8 cellular contexts compared by ENCODE assay signal in genomic region chr19:49677232-49677881, GRCh38. TPM values are rescaled to one million over a fixed set of nuclear protein-coding genes. Genes with fewer than 3 reads are reported as not detected.
DNase-seq lines count a peak whose midpoint lies in the region; ATAC-seq, FAIRE-seq and TF ChIP-seq lines count a peak whose summit lies in the region.

TSS of gene PRMT1 (plus strand) at chr19:49677271. CDS start at chr19:49677281, 10 bp downstream.

- H3F3A ChIP-seq in SK-N-SH (replicated peaks; ENCODE audit: insufficient read depth) = peaks cover 22% of the 10 kb centered on the region

- H3K27me3 ChIP-seq in SK-N-SH (ENCODE audit: insufficient read depth) (no peaks in the 10 kb centered on the region), bronchial epithelial cell (ENCODE audit: control insufficient read depth, insufficient read depth, low read length) (no peaks in the 10 kb centered on the region)

- peak within 1 kb of the TSS; percentile 99 for H3K4me3 ChIP-seq in AG10803 (ENCODE audit: low read length)
- H3K4me3 ChIP-seq in SK-N-SH (ENCODE audit: low read depth in 2 of 2, low read length in 1 of 2) = peak within 1 kb of the TSS; percentile 90 to 98
- peak within 1 kb of the TSS; percentile 100 for H3K4me3 ChIP-seq in bronchial epithelial cell (ENCODE audit: low read depth, low read length)
- H3K4me3 ChIP-seq in kidney (ENCODE audit: low read length in 2 of 2) = peak within 1 kb of the TSS; percentile 87 to 95

- H3K9ac ChIP-seq in SK-N-SH (peak within 1 kb of the TSS; percentile 97), kidney (ENCODE audit: low read length in 2 of 2) (peak within 1 kb of the TSS; percentile 99)

- DNase-seq in AG10803 (ENCODE audit: low read depth) = no peak
- DNase-seq in SK-N-SH = peak; percentile 78
- no peak for DNase-seq in bronchial epithelial cell (ENCODE audit: low read depth)
- DNase-seq in kidney = peak; percentile 90
- peak; percentile 56 for DNase-seq in stimulated activated CD4-positive, alpha-beta T cell treated with anti-CD3 and anti-CD28 coated beads, Interleukin-1b, Interleukin-23, amount 100 ng/mL, for 48 hours
- no peak for DNase-seq in SW480 (ENCODE audit: low spot score)

- no peaks in the 10 kb centered on the region for H3K9me2 ChIP-seq in SK-N-SH

- peak within 1 kb of the TSS; percentile 97 for H3K4me2 ChIP-seq in SK-N-SH

- H3K27ac ChIP-seq in SK-N-SH (ENCODE audit: low read depth in 2 of 2, low read length in 1 of 2) = peak within 1 kb of the TSS; percentile 89 to 95
- peak within 1 kb of the TSS; percentile 95 to 97 for H3K27ac ChIP-seq in kidney (ENCODE audit: low read depth in 2 of 2, low read length in 2 of 2)

- H3K36me3 ChIP-seq in SK-N-SH (replicated peaks in 1 of 2; ENCODE audit: control insufficient read depth in 1 of 2, insufficient read depth in 2 of 2, low read length in 1 of 2) (peaks cover 11 to 14% of the 10 kb centered on the region in 2 experiments), bronchial epithelial cell (ENCODE audit: control insufficient read depth, insufficient read depth, low read length) (peaks cover 14% of the 10 kb centered on the region), kidney (ENCODE audit: control insufficient read depth in 1 of 2, insufficient read depth in 2 of 2, low read length in 2 of 2) (peaks cover 5 to 7% of the 10 kb centered on the region in 2 donors)

- H3K4me1 ChIP-seq in SK-N-SH (ENCODE audit: control insufficient read depth in 1 of 2, insufficient read depth in 2 of 2, low read depth in 1 of 2, low read length in 1 of 2) (peaks cover 20 to 25% of the 10 kb centered on the region in 2 experiments; a peak in 3 of 4 replicates), kidney (ENCODE audit: control insufficient read depth in 1 of 2, insufficient read depth in 1 of 2, low read depth in 1 of 2, low read length in 2 of 2) (peaks cover 6 to 18% of the 10 kb centered on the region in 2 donors)

- FAIRE-seq in bronchial epithelial cell (lab: Jason Lieb, UNC) (no peak), kidney (lab: Jason Lieb, UNC) (no peak)

- H3K9me3 ChIP-seq in SK-N-SH (no peaks in the 10 kb centered on the region), kidney (ENCODE audit: control insufficient read depth in 1 of 2, low read length in 2 of 2) (no peaks in the 10 kb centered on the region)

- CTCF ChIA-PET in SK-N-SH (lab: Yijun Ruan, JAX) = interaction anchor here (0.9 to 8.8 kb wide), 10 partner anchors 7 to 136 kb away, joined by 3 to 78 read pairs (median 4); partner anchors contain the start of genes ADM5, BCL2L12, CPT1C and FUZ

- peak within 1 kb of the TSS; percentile 84; the same call in 1 of the 2 replicates for H2AFZ ChIP-seq in SK-N-SH (ENCODE audit: low read depth)

- TF ChIP-seq EP300 in SK-N-SH (IDR thresholded peaks at IDR 0.05; ENCODE audit: borderline replicate concordance in 1 of 2, low read depth in 1 of 2, low read length in 1 of 2) = no peak; a peak in 1 of 4 replicates

- TF ChIP-seq RAD21 in SK-N-SH (IDR thresholded peaks at IDR 0.05; ENCODE audit: low read length) = no peak

- H3K79me2 ChIP-seq in SK-N-SH (ENCODE audit: insufficient read depth) = peaks cover 52% of the 10 kb centered on the region

- no peak for TF ChIP-seq CTCF in AG10803 (conservative IDR thresholded peaks at IDR 0.05; ENCODE audit: low read length)
- no peak for TF ChIP-seq CTCF in SK-N-SH (IDR thresholded peaks at IDR 0.05)
- TF ChIP-seq CTCF in bronchial epithelial cell (IDR thresholded peaks at IDR 0.05; ENCODE audit: insufficient read depth, low read length, severe bottlenecking) = no peak
- no peak for TF ChIP-seq CTCF in kidney (IDR thresholded peaks at IDR 0.05; ENCODE audit: borderline replicate concordance, extremely low read depth, insufficient read depth)

- POLR2A ChIA-PET in SK-N-SH (lab: Yijun Ruan, JAX) = interaction anchor here (0.8 to 2.2 kb wide), 6 partner anchors 9 to 181 kb away, joined by 3 to 15 read pairs (median 8); partner anchors contain the start of genes BCL2L12, CPT1C, IRF3 and RPS11

- 0% methylated on average over 6 of the region's 56 CpGs for WGBS in SK-N-SH (ENCODE audit: low lambda C conversion rate)

- H4K20me1 ChIP-seq in SK-N-SH (ENCODE audit: insufficient read depth) = peaks cover 44% of the 10 kb centered on the region

- peak; percentile 2 for ATAC-seq in GM19452 (IDR thresholded peaks at IDR 0.05; ENCODE audit: unreplicated experiment)
- no peak for ATAC-seq in HG02798 (IDR thresholded peaks at IDR 0.05; ENCODE audit: poor library complexity, unreplicated experiment)

- intact Hi-C loops in kidney (cut with DNase I) = no loop called here

TF ChIP-seq in SK-N-SH, 30 proteins besides CTCF, POLR2A, EP300 and RAD21:
- peak; percentile 94 for TF ChIP-seq TAF1 (IDR thresholded peaks at IDR 0.05; ENCODE audit: borderline replicate concordance, low read depth, low read length)
- TF ChIP-seq, protein P1, sequence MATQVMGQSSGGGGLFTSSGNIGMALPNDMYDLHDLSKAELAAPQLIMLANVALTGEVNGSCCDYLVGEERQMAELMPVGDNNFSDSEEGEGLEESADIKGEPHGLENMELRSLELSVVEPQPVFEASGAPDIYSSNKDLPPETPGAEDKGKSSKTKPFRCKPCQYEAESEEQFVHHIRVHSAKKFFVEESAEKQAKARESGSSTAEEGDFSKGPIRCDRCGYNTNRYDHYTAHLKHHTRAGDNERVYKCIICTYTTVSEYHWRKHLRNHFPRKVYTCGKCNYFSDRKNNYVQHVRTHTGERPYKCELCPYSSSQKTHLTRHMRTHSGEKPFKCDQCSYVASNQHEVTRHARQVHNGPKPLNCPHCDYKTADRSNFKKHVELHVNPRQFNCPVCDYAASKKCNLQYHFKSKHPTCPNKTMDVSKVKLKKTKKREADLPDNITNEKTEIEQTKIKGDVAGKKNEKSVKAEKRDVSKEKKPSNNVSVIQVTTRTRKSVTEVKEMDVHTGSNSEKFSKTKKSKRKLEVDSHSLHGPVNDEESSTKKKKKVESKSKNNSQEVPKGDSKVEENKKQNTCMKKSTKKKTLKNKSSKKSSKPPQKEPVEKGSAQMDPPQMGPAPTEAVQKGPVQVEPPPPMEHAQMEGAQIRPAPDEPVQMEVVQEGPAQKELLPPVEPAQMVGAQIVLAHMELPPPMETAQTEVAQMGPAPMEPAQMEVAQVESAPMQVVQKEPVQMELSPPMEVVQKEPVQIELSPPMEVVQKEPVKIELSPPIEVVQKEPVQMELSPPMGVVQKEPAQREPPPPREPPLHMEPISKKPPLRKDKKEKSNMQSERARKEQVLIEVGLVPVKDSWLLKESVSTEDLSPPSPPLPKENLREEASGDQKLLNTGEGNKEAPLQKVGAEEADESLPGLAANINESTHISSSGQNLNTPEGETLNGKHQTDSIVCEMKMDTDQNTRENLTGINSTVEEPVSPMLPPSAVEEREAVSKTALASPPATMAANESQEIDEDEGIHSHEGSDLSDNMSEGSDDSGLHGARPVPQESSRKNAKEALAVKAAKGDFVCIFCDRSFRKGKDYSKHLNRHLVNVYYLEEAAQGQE (IDR thresholded peaks at IDR 0.05; ENCODE audit: low read depth, low read length) = 0 out of 2 replicates have a peak, but pooled peaks have one; percentile 14
- TF ChIP-seq ELF1 (IDR thresholded peaks at IDR 0.05) = no peak; the same call in 1 of the 2 replicates
- TF ChIP-seq RCOR1 (IDR thresholded peaks at IDR 0.05; ENCODE audit: low read length) = no peak
- TF ChIP-seq, protein P2, sequence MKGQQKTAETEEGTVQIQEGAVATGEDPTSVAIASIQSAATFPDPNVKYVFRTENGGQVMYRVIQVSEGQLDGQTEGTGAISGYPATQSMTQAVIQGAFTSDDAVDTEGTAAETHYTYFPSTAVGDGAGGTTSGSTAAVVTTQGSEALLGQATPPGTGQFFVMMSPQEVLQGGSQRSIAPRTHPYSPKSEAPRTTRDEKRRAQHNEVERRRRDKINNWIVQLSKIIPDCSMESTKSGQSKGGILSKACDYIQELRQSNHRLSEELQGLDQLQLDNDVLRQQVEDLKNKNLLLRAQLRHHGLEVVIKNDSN (IDR thresholded peaks at IDR 0.05; ENCODE audit: borderline replicate concordance, low read depth) = peak; percentile 79
- TF ChIP-seq MXI1 (IDR thresholded peaks at IDR 0.05; ENCODE audit: low read depth, low read length) = peak; percentile 97
- no peak for TF ChIP-seq NFIC (IDR thresholded peaks at IDR 0.05; ENCODE audit: borderline replicate concordance)
- peak; percentile 96 for TF ChIP-seq POLR2AphosphoS5 (IDR thresholded peaks at IDR 0.05; ENCODE audit: low read depth, low read length)
- TF ChIP-seq MEF2A (IDR thresholded peaks at IDR 0.05; ENCODE audit: borderline replicate concordance, low read depth) = no peak
- peak; percentile 94 for TF ChIP-seq MAX (IDR thresholded peaks at IDR 0.05; ENCODE audit: low read depth)
- no peak for TF ChIP-seq FOSL2 (IDR thresholded peaks at IDR 0.05; ENCODE audit: borderline replicate concordance, low read depth)
- peak; percentile 30; the same call in 1 of the 2 replicates for TF ChIP-seq USF2 (IDR thresholded peaks at IDR 0.05; ENCODE audit: borderline replicate concordance, low read depth, low read length)
- TF ChIP-seq SMC3 (IDR thresholded peaks at IDR 0.05; ENCODE audit: low read depth, low read length) = no peak
- TF ChIP-seq YY1 (IDR thresholded peaks at IDR 0.05; ENCODE audit: low read depth) = peak; percentile 92

RNA-seq across cellular contexts. Expression of gene PRMT1, which starts in this region (rescaled TPM):
- polyA plus RNA-seq in SK-N-SH (2012; rRNA removed) = 774 and 789 TPM in 2 replicates
- polyA plus RNA-seq in SK-N-SH (2012; cell fraction: cytosol; rRNA removed) = 388 and 605 TPM in 2 replicates
- 501 and 596 TPM in 2 replicates for polyA plus RNA-seq in SK-N-SH (2012; cell fraction: nucleus; rRNA removed)
- total RNA-seq in bronchial epithelial cell = 295 and 543 TPM in 2 replicates
- 119 TPM for total RNA-seq in kidney
- polyA plus RNA-seq in kidney (ENCODE audit: insufficient read depth, low read depth, low replicate concordance) = 131 TPM

Comparison
In these comparisons a context has a peak if more than half of its experiments do, and no peak if none do; other contexts are left out.
1. DNase-seq: peak in SK-N-SH (single experiment), kidney (single experiment) and stimulated activated CD4-positive, alpha-beta T cell treated with anti-CD3 and anti-CD28 coated beads, Interleukin-1b, Interleukin-23, amount 100 ng/mL, for 48 hours (single experiment); none in AG10803 (single experiment), bronchial epithelial cell (single experiment) and SW480 (single experiment).
2. Peak in every context shown above with its lines, with median percentiles within 50 percentile points of each other: H3K4me3 ChIP-seq.